ENCODE assay signal across 14 cellular contexts in genomic region chr2:143940720-143941119, GRCh38.
DNase-seq lines count a peak whose midpoint lies in the region; ATAC-seq and TF ChIP-seq lines count a peak whose summit lies in the region.
"Had no signal": no experiment of that assay in that cellular context is flagged by ENCODE, and none has a peak within 500 bp of the region (broad histone marks: within the 10 kb centered on the region; RNA-seq: fewer than 3 reads in every experiment).

No MANE protein-coding gene starts in this region.

- no peaks in the 10 kb centered on the region for H3K36me3 ChIP-seq in IMR-90 (ENCODE audit: control insufficient read depth, insufficient read depth, low read length)
- H3K36me3 ChIP-seq in upper lobe of right lung: no peaks in the 10 kb centered on the region

- no TSS peak for BruUV-seq in IMR-90 (replicated peaks; lab: Mats Ljungman, UMichigan)

- H3K27ac ChIP-seq in IMR-90 (ENCODE audit: insufficient read depth, low read length) (no peak overlapping the region), upper lobe of right lung (peak overlapping the region; percentile 26)

- no peak overlapping the region; the same call in 1 of the 2 replicates for H4K5ac ChIP-seq in IMR-90 (ENCODE audit: low read depth, low read length)

- H3K27me3 ChIP-seq in IMR-90 (ENCODE audit: control insufficient read depth, insufficient read depth, low read length) (no peaks in the 10 kb centered on the region), upper lobe of right lung (peaks cover 9% of the 10 kb centered on the region)

- H3K79me1 ChIP-seq in IMR-90 (ENCODE audit: low read depth in 1 of 2, low read length in 2 of 2): no peaks in the 10 kb centered on the region

- no peak overlapping the region for H2BK5ac ChIP-seq in IMR-90 (ENCODE audit: low read depth, low read length, poor library complexity, severe bottlenecking)

- 0 out of 2 replicates have a peak overlapping the region, but pooled peaks have one; percentile 4 for H3K14ac ChIP-seq in IMR-90 (replicated peaks; ENCODE audit: low read depth, low read length)

- H2BK120ac ChIP-seq in IMR-90 (ENCODE audit: low read depth, low read length): no peak overlapping the region

- peak overlapping the region in 1 of 2 experiments; percentile 17; a peak in 1 of 4 replicates for H4K8ac ChIP-seq in IMR-90 (ENCODE audit: low read depth in 2 of 2, low read length in 2 of 2)

- CTCF ChIA-PET in IMR-90 (lab: Yijun Ruan, JAX): no interaction called here

- H3K9me3 ChIP-seq in IMR-90 (ENCODE audit: control insufficient read depth, insufficient read depth, low read length): no peaks in the 10 kb centered on the region
- no peaks in the 10 kb centered on the region for H3K9me3 ChIP-seq in upper lobe of right lung

- H3K4me3 ChIP-seq in IMR-90 (ENCODE audit: insufficient read depth, low read depth, low read length) (no peak overlapping the region), upper lobe of right lung (no peak overlapping the region)
- H3K4me3 ChIP-seq: GM12878 had no signal

- H3K4ac ChIP-seq in IMR-90 (ENCODE audit: low read depth, low read length): no peak overlapping the region; the same call in 1 of the 2 replicates

- TF ChIP-seq CTCF in IMR-90 (conservative IDR thresholded peaks at IDR 0.05; ENCODE audit: low read depth, low read length) (no peak), upper lobe of right lung (IDR thresholded peaks at IDR 0.05) (no peak)

- POLR2A ChIA-PET in IMR-90 (lab: Charles Lee; ENCODE audit: unreplicated experiment): no interaction called here

- H2BK20ac ChIP-seq in IMR-90 (ENCODE audit: low read depth, low read length): no peak overlapping the region

- H3K9me1 ChIP-seq in IMR-90 (ENCODE audit: insufficient read depth, low read length): no peaks in the 10 kb centered on the region

- no peak overlapping the region for H2AFZ ChIP-seq in IMR-90 (replicated peaks; ENCODE audit: low read length, poor library complexity)

- no CpG with 5 or more reads among the region's 3 CpGs for WGBS in IMR-90 (ENCODE audit: extremely low coverage in 2 of 2, insufficient read length in 1 of 2), 2 experiments

- in situ Hi-C loops in IMR-90 (cut with MboI; ENCODE audit: low sequenced_read_pairs): no loop called here

- intact Hi-C loops in IMR-90 (cut with micrococcal nuclease): no loop called here
- intact Hi-C loops in upper lobe of right lung (cut with DNase I): no loop called here
- intact Hi-C loops in Right ventricle myocardium inferior (cut with DNase I): no loop called here

- no peaks in the 10 kb centered on the region for H4K20me1 ChIP-seq in IMR-90 (ENCODE audit: insufficient read depth, low read length)

- no peak overlapping the region for H4K91ac ChIP-seq in IMR-90 (ENCODE audit: insufficient read depth, low read depth, low read length)

- DNase-seq in IMR-90: no peak
- DNase-seq in kidney tubule cell (ENCODE audit: low spot score): peak; percentile 58
- DNase-seq in renal cortical epithelial cell (ENCODE audit: low read depth): peak; percentile 27
- no peak for DNase-seq in upper lobe of right lung
- DNase-seq in SKM-1 treated with dmso at 0.1 percent for 144 hours (lab: John Stamatoyannopoulos, UW; ENCODE audit: unreplicated experiment): no peak
- no peak for DNase-seq in Right ventricle myocardium inferior (ENCODE audit: missing footprints)
- DNase-seq: ACHN; C1 segment of cervical spinal cord; CD4-positive, alpha-beta T cell; DMS79; GOT3; H9 had no signal

- no peak for TF ChIP-seq POLR2A in IMR-90 (IDR thresholded peaks at IDR 0.05; ENCODE audit: low read depth, low read length)

- H2BK15ac ChIP-seq in IMR-90 (ENCODE audit: low read depth, low read length): no peak overlapping the region

- H3K18ac ChIP-seq in IMR-90 (ENCODE audit: low read depth, low read length): peak overlapping the region; percentile 50; the same call in 1 of the 2 replicates

- no peak overlapping the region for H3K9ac ChIP-seq in IMR-90 (ENCODE audit: low read depth, low read length)

- H3K56ac ChIP-seq in IMR-90 (ENCODE audit: extremely low read depth, insufficient read depth, low read length): no peak overlapping the region

- H3K4me2 ChIP-seq in IMR-90 (ENCODE audit: low read depth, low read length): no peak overlapping the region

- H3K4me1 ChIP-seq in IMR-90 (ENCODE audit: control insufficient read depth, insufficient read depth, low read length) (peaks cover 8% of the 10 kb centered on the region), upper lobe of right lung (peaks cover 8% of the 10 kb centered on the region)

- H2AK9ac ChIP-seq in IMR-90 (replicated peaks; ENCODE audit: low read depth, low read length, poor library complexity): no peak overlapping the region

- no peak for ATAC-seq in IMR-90 (ENCODE audit: low read depth)
- no peak for ATAC-seq in upper lobe of right lung
- no peak for ATAC-seq in Right ventricle myocardium inferior
- no peak for ATAC-seq in GM21360 (IDR thresholded peaks at IDR 0.05; ENCODE audit: unreplicated experiment)
- ATAC-seq: GM12878 had no signal

- no peak overlapping the region for H3K23ac ChIP-seq in IMR-90 (ENCODE audit: low read depth, low read length)

- no peak for TF ChIP-seq RAD21 in IMR-90 (IDR thresholded peaks at IDR 0.05; ENCODE audit: low read length)

- H2AK5ac ChIP-seq in IMR-90 (ENCODE audit: low read depth, low read length): no peak overlapping the region

- dilution Hi-C loops in IMR-90 (cut with HindIII; ENCODE audit: low sequenced_read_pairs, unreplicated experiment): no loop called here

TF ChIP-seq in IMR-90, 13 proteins besides CTCF, POLR2A, EP300 and RAD21:
- no peak for TF ChIP-seq FOS (IDR thresholded peaks at IDR 0.05; ENCODE audit: low read depth, low read length)
- no peak for TF ChIP-seq USF2 (IDR thresholded peaks at IDR 0.05; ENCODE audit: low read depth, low read length)
- no peak for TF ChIP-seq NFE2L2 (IDR thresholded peaks at IDR 0.05; ENCODE audit: low read depth, low read length)
- no peak for TF ChIP-seq RFX5 (IDR thresholded peaks at IDR 0.05; ENCODE audit: low read depth, low read length)
- TF ChIP-seq MAFK (IDR thresholded peaks at IDR 0.05; ENCODE audit: low read depth, low read length): no peak
- no peak for TF ChIP-seq ELK1 (IDR thresholded peaks at IDR 0.05; ENCODE audit: borderline replicate concordance, low read depth, low read length)
- no peak for TF ChIP-seq SMC3 (IDR thresholded peaks at IDR 0.05; ENCODE audit: low read depth, low read length)
- no peak for TF ChIP-seq BHLHE40 (IDR thresholded peaks at IDR 0.05; ENCODE audit: low read depth, low read length)
- TF ChIP-seq RCOR1 (IDR thresholded peaks at IDR 0.05; ENCODE audit: insufficient replicate concordance, low read length): no peak
- TF ChIP-seq MAZ (IDR thresholded peaks at IDR 0.05; ENCODE audit: borderline replicate concordance, low read depth, low read length): no peak
- TF ChIP-seq CHD1 (IDR thresholded peaks at IDR 0.05; ENCODE audit: low read depth, low read length): no peak
- TF ChIP-seq MXI1 (IDR thresholded peaks at IDR 0.05; ENCODE audit: borderline replicate concordance, low read depth, low read length): no peak
- TF ChIP-seq CEBPB (IDR thresholded peaks at IDR 0.05; ENCODE audit: low read depth, low read length): no peak

Comparison
In these comparisons a context has a peak if more than half of its experiments do, and no peak if none do; other contexts are left out.
1. DNase-seq: peak in kidney tubule cell (single experiment) and renal cortical epithelial cell (single experiment); none in IMR-90 (single experiment), upper lobe of right lung (single experiment), SKM-1 treated with dmso at 0.1 percent for 144 hours (single experiment) and Right ventricle myocardium inferior (single experiment).